7 cellular contexts compared by ENCODE assay signal in genomic region chr11:34161812-34162506, GRCh38. TPM values are rescaled to one million over a fixed set of nuclear protein-coding genes. Genes with fewer than 3 reads are reported as not detected.
DNase-seq lines count a peak whose midpoint lies in the region; ATAC-seq and TF ChIP-seq lines count a peak whose summit lies in the region.

No MANE protein-coding gene starts in this region.

- H3K4me3 ChIP-seq in fibroblast of villous mesenchyme (ENCODE audit: low read depth, low read length) = no peak overlapping the region

- H3K9me3 Mint-ChIP-seq in activated CD8-positive, alpha-beta T cell treated with anti-CD3 and anti-CD28 coated beads, Interleukin-2, amount 10 ng/mL, durations not matched to agents 7 days and 5 days (ENCODE audit: insufficient read depth) = no peaks in the 10 kb centered on the region

- no peak overlapping the region for H3K27ac Mint-ChIP-seq in activated CD8-positive, alpha-beta T cell treated with anti-CD3 and anti-CD28 coated beads, Interleukin-2, amount 10 ng/mL, durations not matched to agents 7 days and 5 days

- H3K4me3 Mint-ChIP-seq in activated CD8-positive, alpha-beta T cell treated with anti-CD3 and anti-CD28 coated beads, Interleukin-2, amount 10 ng/mL, durations not matched to agents 7 days and 5 days = no peak overlapping the region

- H3K4me1 Mint-ChIP-seq in activated CD8-positive, alpha-beta T cell treated with anti-CD3 and anti-CD28 coated beads, Interleukin-2, amount 10 ng/mL, durations not matched to agents 7 days and 5 days (ENCODE audit: low read depth) = peaks cover 38% of the 10 kb centered on the region

- H3K27me3 Mint-ChIP-seq in activated CD8-positive, alpha-beta T cell treated with anti-CD3 and anti-CD28 coated beads, Interleukin-2, amount 10 ng/mL, durations not matched to agents 7 days and 5 days (ENCODE audit: low read depth) = no peaks in the 10 kb centered on the region

- DNase-seq in activated CD8-positive, alpha-beta T cell treated with anti-CD3 and anti-CD28 coated beads, Interleukin-2, amount 10 ng/mL, durations not matched to agents 7 days and 5 days = peak; percentile 72
- DNase-seq in fibroblast of villous mesenchyme (ENCODE audit: low read depth) (peak; percentile 53), GM20000 (ENCODE audit: low spot score) (no peak)
- peak; percentile 33 for DNase-seq in stimulated activated CD8-positive, alpha-beta memory T cell treated with anti-CD3 and anti-CD28 coated beads, Interleukin-4, amount 100 ng/mL, for 24 hours (ENCODE audit: low read depth)

- peaks cover 8% of the 10 kb centered on the region for H3K36me3 Mint-ChIP-seq in activated CD8-positive, alpha-beta T cell treated with anti-CD3 and anti-CD28 coated beads, Interleukin-2, amount 10 ng/mL, durations not matched to agents 7 days and 5 days (ENCODE audit: low read depth)

- POLR2A ChIA-PET in activated CD8-positive, alpha-beta T cell treated with anti-CD3 and anti-CD28 coated beads, Interleukin-2, amount 10 ng/mL, durations not matched to agents 7 days and 5 days (lab: Charles Lee) = interaction anchor here (1.4 kb wide), 1 partner anchor 12 kb away, joined by 4 read pairs; no protein-coding TSS in a partner anchor

- ATAC-seq in HG03565 (IDR thresholded peaks at IDR 0.05; ENCODE audit: unreplicated experiment) (peak; percentile 36), GM21360 (IDR thresholded peaks at IDR 0.05; ENCODE audit: unreplicated experiment) (no peak), HG02973 (IDR thresholded peaks at IDR 0.05; ENCODE audit: unreplicated experiment) (no peak)
- ATAC-seq in activated CD8-positive, alpha-beta T cell treated with anti-CD3 and anti-CD28 coated beads, Interleukin-2, amount 10 ng/mL, durations not matched to agents 7 days and 5 days = peak; percentile 73

- TF ChIP-seq CTCF in fibroblast of villous mesenchyme (IDR thresholded peaks at IDR 0.05; ENCODE audit: insufficient read depth, low read depth, low read length) (no peak), GM20000 (IDR thresholded peaks at IDR 0.05; ENCODE audit: extremely low read depth, missing control alignments) (no peak)

- CTCF ChIA-PET in activated CD8-positive, alpha-beta T cell treated with anti-CD3 and anti-CD28 coated beads, Interleukin-2, amount 10 ng/mL, durations not matched to agents 7 days and 5 days (lab: Charles Lee) = interaction anchor here (1.5 to 2.3 kb wide), 2 partner anchors 12 to 88 kb away, joined by 3 to 9 read pairs; no protein-coding TSS in a partner anchor

RNA-seq across cellular contexts. Expression of gene NAT10, which starts 56.5 kb away (rescaled TPM):
- total RNA-seq in activated CD8-positive, alpha-beta T cell treated with anti-CD3 and anti-CD28 coated beads, Interleukin-2, amount 10 ng/mL, durations not matched to agents 7 days and 5 days = 10 to 100 TPM; 76.9 to 78.7 TPM
- total RNA-seq in fibroblast of villous mesenchyme = 22.9 and 35.4 TPM in 2 replicates

Comparison
In these comparisons a context has a peak if more than half of its experiments do, and no peak if none do; other contexts are left out.
1. ATAC-seq: peak in HG03565 (single experiment) and activated CD8-positive, alpha-beta T cell treated with anti-CD3 and anti-CD28 coated beads, Interleukin-2, amount 10 ng/mL, durations not matched to agents 7 days and 5 days (single experiment); none in GM21360 (single experiment) and HG02973 (single experiment).